In genomic region chr3:86978111-86978528, GRCh38 we compare ENCODE assay signal across 12 cellular contexts. TPM values are rescaled to one million over a fixed set of nuclear protein-coding genes. Genes with fewer than 3 reads are reported as not detected.
DNase-seq lines count a peak whose midpoint lies in the region; ATAC-seq and TF ChIP-seq lines count a peak whose summit lies in the region.
"Had no signal": no experiment of that assay in that cellular context is flagged by ENCODE, and none has a peak within 500 bp of the region (broad histone marks: within the 10 kb centered on the region; RNA-seq: fewer than 3 reads in every experiment).

No MANE protein-coding gene starts in this region.

- ATAC-seq in heart right ventricle, result peak in 6 of 8 donors; percentile 61 to 81 (median 68)
- no peak for ATAC-seq in HG02870 (IDR thresholded peaks at IDR 0.05; ENCODE audit: unreplicated experiment)
- ATAC-seq: naive thymus-derived CD8-positive, alpha-beta T cell; stimulated activated naive CD8-positive, alpha-beta T cell treated with anti-CD3 and anti-CD28 coated beads, Interleukin-15, amount 100 ng/mL, for 72 hours had no signal

- H3K27me3 ChIP-seq in BJ (ENCODE audit: control insufficient read depth, insufficient read depth, low read length) (no peaks in the 10 kb centered on the region), heart right ventricle (no peaks in the 10 kb centered on the region), sigmoid colon (no peaks in the 10 kb centered on the region)
- H3K27me3 ChIP-seq: ascending aorta had no signal

- intact Hi-C loops in heart right ventricle (cut with DNase I), result no loop called here
- intact Hi-C loops in sigmoid colon (cut with DNase I), result no loop called here

- DNase-seq in BJ (ENCODE audit: low read depth) (peak; percentile 84), amniotic epithelial cell (ENCODE audit: low read depth) (peak; percentile 55), heart right ventricle (no peak), sigmoid colon (peak; percentile 79), NCI-H446 treated with DMSO at 0.1 percent for 48 hours (lab: John Stamatoyannopoulos, UW) (no peak)
- DNase-seq in activated T-cell treated with anti-CD3 and anti-CD28 coated beads, Interleukin-2, amount 50 U/mL, for 1 hour, result no peak
- DNase-seq in activated CD4-positive, alpha-beta T cell treated with anti-CD3 and anti-CD28 coated beads, Interleukin-2, amount 50 U/mL, for 4 hours, result no peak
- DNase-seq: naive thymus-derived CD8-positive, alpha-beta T cell; NCI-H1930; stimulated activated naive CD8-positive, alpha-beta T cell treated with anti-CD3 and anti-CD28 coated beads, Interleukin-15, amount 100 ng/mL, for 72 hours had no signal

- H3K27ac ChIP-seq in heart right ventricle (peak overlapping the region in 5 of 10 donors; percentile 4 to 61 (median 39)), sigmoid colon (peak overlapping the region; percentile 43 to 98 (median 51))

- no peak for TF ChIP-seq CTCF in BJ (IDR thresholded peaks at IDR 0.05; ENCODE audit: insufficient read depth, low read depth, low read length)
- TF ChIP-seq CTCF in heart right ventricle (IDR thresholded peaks at IDR 0.05), result no peak
- no peak for TF ChIP-seq CTCF in sigmoid colon (IDR thresholded peaks at IDR 0.05)

- CTCF ChIA-PET in BJ (lab: Yijun Ruan, JAX), result interaction anchor here (0.6 to 2.3 kb wide), 5 partner anchors 14 to 192 kb away, joined by 3 to 10 read pairs (median 5); no protein-coding TSS in a partner anchor

- H3K4me3 ChIP-seq in BJ (ENCODE audit: low read depth, low read length) (peak overlapping the region; percentile 9), heart right ventricle (no peak overlapping the region), sigmoid colon (no peak overlapping the region)
- H3K4me3 ChIP-seq: ascending aorta had no signal

- 57 to 65% methylated on average over 5 of the region's 5 CpGs for WGBS in heart right ventricle, 2 donors
- 75% methylated on average over 5 of the region's 5 CpGs for WGBS in sigmoid colon, 2 donors

- no peak for TF ChIP-seq POLR2A in sigmoid colon (IDR thresholded peaks at IDR 0.05)

- H3K4me1 ChIP-seq in heart right ventricle (peaks cover 0 to 3% (median 0%) of the 10 kb centered on the region in 9 donors), sigmoid colon (peaks cover 0 to 41% (median 23%) of the 10 kb centered on the region in 4 donors)

- TF ChIP-seq EP300 in sigmoid colon (IDR thresholded peaks at IDR 0.05), result no peak

- H3K36me3 ChIP-seq in BJ (ENCODE audit: control insufficient read depth, insufficient read depth, low read length) (peaks cover 9% of the 10 kb centered on the region), heart right ventricle (no peaks in the 10 kb centered on the region), sigmoid colon (peaks cover 0 to 14% (median 0%) of the 10 kb centered on the region in 4 donors)

- POLR2A ChIA-PET in BJ (lab: Charles Lee), result interaction anchor here (0.6 to 0.9 kb wide), 2 partner anchors 41 to 88 kb away, joined by 3 to 16 read pairs; no protein-coding TSS in a partner anchor

- H3K9me3 ChIP-seq in heart right ventricle (no peaks in the 10 kb centered on the region), sigmoid colon (no peaks in the 10 kb centered on the region)
- H3K9me3 ChIP-seq: ascending aorta had no signal

RNA-seq across cellular contexts. Expression of gene VGLL3, which starts 12.8 kb away (rescaled TPM):
- polyA plus RNA-seq in BJ (2011; rRNA removed) (59.3 and 98.8 TPM in 2 replicates), heart right ventricle (1 to 10 TPM; 1.0 to 1.3 TPM), sigmoid colon (1 to 10 TPM in 2 of 3 donors, under 1 TPM in 1; 0.23 to 4.8 (median 1.4) TPM)
- polyA minus RNA-seq in BJ (2011; rRNA and poly(A)+ RNA removed), result 124 and 226 TPM in 2 replicates
- total RNA-seq in heart right ventricle (10 to 100 TPM in 1 of 10 donors, 1 to 10 TPM in 9; 1.3 to 15.3 (median 4.2) TPM), sigmoid colon (10 to 100 TPM; 24.0 to 35.0 (median 31.6) TPM)
- total RNA-seq: naive thymus-derived CD8-positive, alpha-beta T cell had no signal
- polyA plus RNA-seq: naive thymus-derived CD8-positive, alpha-beta T cell had no signal

Comparison
In these comparisons a context has a peak if more than half of its experiments do, and no peak if none do; other contexts are left out.
1. DNase-seq: peak in BJ (single experiment), amniotic epithelial cell (single experiment) and sigmoid colon (single experiment); none in heart right ventricle (0 of 2), activated T-cell treated with anti-CD3 and anti-CD28 coated beads, Interleukin-2, amount 50 U/mL, for 1 hour (single experiment), NCI-H446 treated with DMSO at 0.1 percent for 48 hours (single experiment) and activated CD4-positive, alpha-beta T cell treated with anti-CD3 and anti-CD28 coated beads, Interleukin-2, amount 50 U/mL, for 4 hours (0 of 2).
2. RNA of gene VGLL3, which starts 12.8 kb away (polyA plus RNA-seq): 59.3 to 98.8 TPM in BJ; 0.23 to 4.8 TPM in sigmoid colon and 1.0 to 1.3 TPM in heart right ventricle; every median in the first group is over 10 times any median in the second.